Comparison of ENCODE assay signal across 19 cellular contexts in genomic region chr12:116265361-116266128, GRCh38. TPM values are rescaled to one million over a fixed set of nuclear protein-coding genes. Genes with fewer than 3 reads are reported as not detected.
A peak's percentile ranks its signal among the peaks of the same experiment; 100 is the strongest.
DNase-seq lines count a peak whose midpoint lies in the region; ATAC-seq, FAIRE-seq and TF ChIP-seq lines count a peak whose summit lies in the region.
"Had no signal": no experiment of that assay in that cellular context is flagged by ENCODE, and none has a peak within 500 bp of the region (broad histone marks: within the 10 kb centered on the region; RNA-seq: fewer than 3 reads in every experiment).

No MANE protein-coding gene starts in this region.

- 0 out of 4 replicates have a peak overlapping the region, but pooled peaks of 1 of the 2 experiments have one; percentile 4 for H3K9ac ChIP-seq in K562 (ENCODE audit: insufficient read depth in 1 of 2, low read depth in 2 of 2, low read length in 2 of 2)
- no peak overlapping the region for H3K9ac ChIP-seq in neural progenitor cell
- H3K9ac ChIP-seq in HepG2 (ENCODE audit: insufficient read depth, low read depth, low read length) = no peak overlapping the region

- TF ChIP-seq POLR2A in K562 (conservative IDR thresholded peaks at IDR 0.05) (no peak), HepG2 (IDR thresholded peaks at IDR 0.05; ENCODE audit: insufficient read depth in 1 of 2, low read depth in 2 of 2, low read length in 2 of 2) (no peak)

- H3K4me1 ChIP-seq in K562 (replicated peaks in 1 of 2; ENCODE audit: control insufficient read depth in 2 of 2, insufficient read depth in 2 of 2, low read length in 2 of 2) = peaks cover 9 to 35% of the 10 kb centered on the region in 2 experiments
- peaks cover 58% of the 10 kb centered on the region for H3K4me1 ChIP-seq in neural progenitor cell
- peaks cover 64% of the 10 kb centered on the region for H3K4me1 ChIP-seq in HepG2 (ENCODE audit: insufficient read depth, low read length)

- H3K9me3 Mint-ChIP-seq in neural progenitor cell = no peaks in the 10 kb centered on the region

- peaks cover 24% of the 10 kb centered on the region for H3K4me1 Mint-ChIP-seq in neural progenitor cell

- H2AFZ ChIP-seq in K562 (ENCODE audit: low read depth, low read length) = no peak overlapping the region
- H2AFZ ChIP-seq in neural progenitor cell (replicated peaks) = no peak overlapping the region
- no peak overlapping the region for H2AFZ ChIP-seq in HepG2 (ENCODE audit: low read length)

- H3K4me2 ChIP-seq in K562 (ENCODE audit: insufficient read depth, low read length) (no peak overlapping the region; the same call in 1 of the 2 replicates), neural progenitor cell (peak overlapping the region; percentile 7), HepG2 (ENCODE audit: low read depth, low read length) (no peak overlapping the region)

- TF ChIP-seq CTCF in K562 (IDR thresholded peaks at IDR 0.05 in 2 of 3, conservative IDR thresholded peaks at IDR 0.05 in 1 of 3; ENCODE audit: insufficient read depth in 2 of 3, low read depth in 1 of 3, low read length in 3 of 3) = no peak
- no peak for TF ChIP-seq CTCF in neural progenitor cell (IDR thresholded peaks at IDR 0.05)
- no peak for TF ChIP-seq CTCF in HepG2 (CRISPR knock-in tag; IDR thresholded peaks at IDR 0.05)

- H3K4me3 ChIP-seq in K562 (no peak overlapping the region), neural progenitor cell (no peak overlapping the region), HepG2 (replicated peaks in 1 of 3; ENCODE audit: insufficient read depth in 1 of 3, low read depth in 2 of 3, low read length in 3 of 3) (no peak overlapping the region)
- H3K4me3 ChIP-seq: esophagus squamous epithelium, thyroid gland had no signal

- in situ Hi-C loops in K562 (cut with MboI) = no loop called here
- in situ Hi-C loops in HepG2 (cut with HindIII; ENCODE audit: extremely low pct_ligation_motif_present, low pct_unique_long_range_greater_than_20kb) = no loop called here

- peaks cover 99% of the 10 kb centered on the region for H3K79me2 ChIP-seq in K562 (ENCODE audit: control insufficient read depth, insufficient read depth, low read length)
- H3K79me2 ChIP-seq in neural progenitor cell (ENCODE audit: low read depth) = peaks cover 100% of the 10 kb centered on the region
- peaks cover 94% of the 10 kb centered on the region for H3K79me2 ChIP-seq in HepG2 (ENCODE audit: insufficient read depth, low read length)

- peak; percentile 53 for DNase-seq in CD1c-positive myeloid dendritic cell (ENCODE audit: extremely low spot score)
- peak; percentile 36 for DNase-seq in LHCN-M2 (ENCODE audit: low read depth)
- no peak for DNase-seq in K562 (ENCODE audit: extremely low read depth in 1 of 4, low spot score in 3 of 4)
- DNase-seq in neural progenitor cell (ENCODE audit: low spot score) = no peak
- no peak for DNase-seq in HepG2 (ENCODE audit: low spot score)
- DNase-seq in globus pallidus (ENCODE audit: low spot score) = no peak
- DNase-seq in OCI-M2 (lab: John Stamatoyannopoulos, UW; ENCODE audit: unreplicated experiment) = no peak
- DNase-seq: activated CD4-positive, alpha-beta T cell treated with anti-CD3 and anti-CD28 coated beads for 1 hour; esophagus squamous epithelium; hypothalamus; KG1; midbrain; NCI-H2171; small intestine; T-helper 9 cell; thyroid gland had no signal

- no peaks in the 10 kb centered on the region for H3K9me3 ChIP-seq in K562 (replicated peaks; ENCODE audit: control insufficient read depth, insufficient read depth, low read depth, low read length)
- no peaks in the 10 kb centered on the region for H3K9me3 ChIP-seq in neural progenitor cell (ENCODE audit: low read depth)
- H3K9me3 ChIP-seq in HepG2 (ENCODE audit: low read length) = no peaks in the 10 kb centered on the region
- H3K9me3 ChIP-seq: esophagus squamous epithelium, thyroid gland had no signal

- CTCF ChIA-PET in K562 (lab: Yijun Ruan, JAX; ENCODE audit: low intra/inter-chr PET ratio) (no interaction called here), HepG2 (lab: Yijun Ruan, JAX; ENCODE audit: low intra/inter-chr PET ratio, low total read pairs) (no interaction called here)

- no peak for ATAC-seq in K562
- no peak for ATAC-seq in HepG2
- no peak for ATAC-seq in GM21390 (IDR thresholded peaks at IDR 0.05; ENCODE audit: unreplicated experiment)

- FAIRE-seq in K562 (lab: Jason Lieb, UNC) (peak; percentile 56), HepG2 (lab: Jason Lieb, UNC) (no peak)
- FAIRE-seq: GM19239, small intestine had no signal

- no peak overlapping the region for H3K27ac ChIP-seq in K562 (ENCODE audit: extremely low read depth, low read depth, low read length)
- H3K27ac ChIP-seq in neural progenitor cell = no peak overlapping the region
- no peak overlapping the region for H3K27ac ChIP-seq in HepG2 (ENCODE audit: extremely low read length, insufficient read depth, low read length)
- H3K27ac ChIP-seq: HL-60, thyroid gland had no signal

- no peaks in the 10 kb centered on the region for H3K9me1 ChIP-seq in K562 (ENCODE audit: control insufficient read depth, insufficient read depth, low read length)

- H4K20me1 ChIP-seq in K562 (replicated peaks; ENCODE audit: control insufficient read depth, insufficient read depth, low read length) (peaks cover 52% of the 10 kb centered on the region), neural progenitor cell (ENCODE audit: low read depth) (peaks cover 97% of the 10 kb centered on the region), HepG2 (ENCODE audit: insufficient read depth, low read length) (peaks cover 37% of the 10 kb centered on the region)

- H3K27me3 ChIP-seq in K562 (ENCODE audit: control insufficient read depth in 2 of 2, insufficient read depth in 2 of 2, low read length in 2 of 2) = no peaks in the 10 kb centered on the region; a peak in 1 of 5 replicates
- H3K27me3 ChIP-seq in neural progenitor cell = no peaks in the 10 kb centered on the region
- no peaks in the 10 kb centered on the region for H3K27me3 ChIP-seq in HepG2 (ENCODE audit: control insufficient read depth in 1 of 2, insufficient read depth in 2 of 2, low read length in 2 of 2)
- H3K27me3 ChIP-seq: esophagus squamous epithelium, thyroid gland had no signal

- peaks cover 27% of the 10 kb centered on the region for H3F3A ChIP-seq in neural progenitor cell (ENCODE audit: low read depth)

- 53% methylated on average over 7 of the region's 7 CpGs for WGBS in K562 (ENCODE audit: insufficient coverage, low coverage, missing lambda C conversion rate)
- 96% methylated on average over 7 of the region's 7 CpGs for WGBS in HepG2 (ENCODE audit: low lambda C conversion rate)

- POLR2A ChIA-PET in K562 (lab: Yijun Ruan, JAX) (interaction anchor here (0.7 to 2.2 kb wide), 3 partner anchors 8 to 483 kb away, joined by 3 to 9 read pairs (median 5); no protein-coding TSS in a partner anchor), HepG2 (lab: Yijun Ruan, JAX) (no interaction called here)

- H3K36me3 ChIP-seq in K562 (ENCODE audit: control insufficient read depth, insufficient read depth, low read length) (no peaks in the 10 kb centered on the region), neural progenitor cell (no peaks in the 10 kb centered on the region), HepG2 (replicated peaks in 1 of 2; ENCODE audit: control insufficient read depth in 1 of 2, insufficient read depth in 2 of 2, low read length in 2 of 2) (no peaks in the 10 kb centered on the region)
- H3K36me3 ChIP-seq: esophagus squamous epithelium, thyroid gland had no signal

- H3K27ac Mint-ChIP-seq in neural progenitor cell = no peak overlapping the region

- no peaks in the 10 kb centered on the region for H3K36me3 Mint-ChIP-seq in neural progenitor cell

- intact Hi-C loops in K562 (cut with micrococcal nuclease) (no loop called here), HepG2 (cut with micrococcal nuclease; ENCODE audit: unreplicated experiment) (no loop called here)

- TF ChIP-seq RAD21 in K562 (CRISPR knock-in tag; conservative IDR thresholded peaks at IDR 0.05 in 1 of 2, IDR thresholded peaks at IDR 0.05 in 1 of 2) = no peak
- TF ChIP-seq RAD21 in HepG2 (CRISPR knock-in tag; IDR thresholded peaks at IDR 0.05) = no peak

- TSS peak; percentile 4 for BruUV-seq in K562 (replicated peaks; lab: Mats Ljungman, UMichigan)
- BruUV-seq in HepG2 (replicated peaks; lab: Mats Ljungman, UMichigan) = no TSS peak

- no peaks in the 10 kb centered on the region for H3K27me3 Mint-ChIP-seq in neural progenitor cell (ENCODE audit: insufficient read depth, low read depth)

- H3K4me3 Mint-ChIP-seq in neural progenitor cell = no peak overlapping the region

- no peak for TF ChIP-seq EP300 in K562 (IDR thresholded peaks at IDR 0.05; ENCODE audit: low read length)
- no peak for TF ChIP-seq EP300 in HepG2 (IDR thresholded peaks at IDR 0.05; ENCODE audit: low read depth in 2 of 2, low read length in 2 of 2)
- TF ChIP-seq EP300 in HepG2 (CRISPR knock-in tag; IDR thresholded peaks at IDR 0.05; ENCODE audit: borderline replicate concordance) = no peak

RNA-seq across cellular contexts. Expression of gene MED13L, which starts 11.9 kb away (rescaled TPM):
- total RNA-seq in LHCN-M2 (2014; rRNA removed) = 46.8 and 60.0 TPM in 2 replicates
- 12.1 TPM for polyA plus RNA-seq in LHCN-M2 (2012)
- total RNA-seq in K562 (2011; cell fraction: chromatin; rRNA removed; ENCODE audit: low replicate concordance) = 259 and 607 TPM in 2 replicates
- 97.6 and 127 TPM in 2 replicates for total RNA-seq in K562 (2011; cell fraction: nucleolus; rRNA removed)
- 277 and 397 TPM in 2 replicates for total RNA-seq in K562 (2011; cell fraction: nucleoplasm; rRNA removed)
- total RNA-seq in K562 (2014; rRNA removed) = 29.3 and 32.5 TPM in 2 replicates
- 71.9 and 82.3 TPM in 2 replicates for total RNA-seq in K562 (2014; rRNA removed; fragmentation: Illumina TruSeq; extraction: Trizol)
- 70.1 and 70.8 TPM in 2 replicates for total RNA-seq in K562 (2015; rRNA removed; fragmentation: Illumina TruSeq; extraction: Trizol)
- 76.9 and 90.3 TPM in 2 replicates for total RNA-seq in K562 (2021)
- 45.8 and 48.0 TPM in 2 replicates for polyA plus RNA-seq in K562 (2011; rRNA removed)
- polyA plus RNA-seq in K562 (2011; cell fraction: cytosol; rRNA removed) = 26.1 and 36.3 TPM in 2 replicates
- 102 and 117 TPM in 2 replicates for polyA plus RNA-seq in K562 (2011; cell fraction: nucleus; rRNA removed)
- polyA plus RNA-seq in K562 (2012) = 29.2 and 39.4 TPM in 2 replicates
- polyA plus RNA-seq in K562 (2014; fragmentation: Illumina TruSeq; extraction: Trizol) = 34.0 and 36.9 TPM in 2 replicates
- 10 to 100 TPM; 13.4 to 22.0 TPM for polyA plus RNA-seq in K562 (2014; fragmentation: Nextera tagmentation; extraction: Ambion mirVana)
- polyA plus RNA-seq in K562 (2014; rRNA removed) = 25.7 and 26.8 TPM in 2 replicates
- 279 and 322 TPM in 2 replicates for polyA minus RNA-seq in K562 (2011; rRNA and poly(A)+ RNA removed)
- polyA minus RNA-seq in K562 (2011; cell fraction: cytosol; rRNA and poly(A)+ RNA removed) = 59.1 and 73.6 TPM in 2 replicates
- 174 and 313 TPM in 2 replicates for polyA minus RNA-seq in K562 (2011; cell fraction: nucleus; rRNA and poly(A)+ RNA removed)
- 122 and 149 TPM in 2 replicates for total RNA-seq in neural progenitor cell (ENCODE audit: low replicate concordance)
- total RNA-seq in HepG2 (2016; rRNA removed; fragmentation: Illumina TruSeq; extraction: Trizol) = 32.9 and 38.9 TPM in 2 replicates
- 82.6 and 84.3 TPM in 2 replicates for total RNA-seq in HepG2 (2016; cell fraction: cytosol; rRNA removed; fragmentation: Illumina TruSeq; extraction: Trizol; ENCODE audit: low read depth)
- total RNA-seq in HepG2 (2016; cell fraction: insoluble cytoplasmic fraction; rRNA removed; fragmentation: Illumina TruSeq; extraction: Trizol) = 30.1 and 34.1 TPM in 2 replicates
- 30.2 and 31.1 TPM in 2 replicates for total RNA-seq in HepG2 (2016; cell fraction: membrane; rRNA removed; fragmentation: Illumina TruSeq; extraction: Trizol)
- 77.6 and 90.7 TPM in 2 replicates for total RNA-seq in HepG2 (2016; cell fraction: nucleus; rRNA removed; fragmentation: Illumina TruSeq; extraction: Trizol)
- 20.5 and 24.8 TPM in 2 replicates for polyA plus RNA-seq in HepG2 (2011; rRNA removed)
- 13.8 and 15.7 TPM in 2 replicates for polyA plus RNA-seq in HepG2 (2011; cell fraction: cytosol; rRNA removed)
- 28.2 and 34.1 TPM in 2 replicates for polyA plus RNA-seq in HepG2 (2011; cell fraction: nucleus; rRNA removed)
- polyA plus RNA-seq in HepG2 (2012) = 19.0 and 20.9 TPM in 2 replicates
- 0.53 and 0.93 TPM in 2 replicates for polyA plus RNA-seq in HepG2 (2016; cell fraction: cytosol; fragmentation: Illumina TruSeq; extraction: Trizol; ENCODE audit: low read depth)
- polyA plus RNA-seq in HepG2 (2016; cell fraction: insoluble cytoplasmic fraction; fragmentation: Illumina TruSeq; extraction: Trizol; ENCODE audit: low read depth) = 18.1 and 20.3 TPM in 2 replicates
- 2.4 and 2.8 TPM in 2 replicates for polyA plus RNA-seq in HepG2 (2016; cell fraction: membrane; fragmentation: Illumina TruSeq; extraction: Trizol; ENCODE audit: low read depth)
- polyA plus RNA-seq in HepG2 (2016; cell fraction: nucleus; fragmentation: Illumina TruSeq; extraction: Trizol; ENCODE audit: insufficient read depth, low read depth) = 34.1 and 35.3 TPM in 2 replicates
- polyA minus RNA-seq in HepG2 (2011; rRNA and poly(A)+ RNA removed; ENCODE audit: low replicate concordance) = 56.3 and 75.4 TPM in 2 replicates
- 28.0 and 36.0 TPM in 2 replicates for polyA minus RNA-seq in HepG2 (2011; cell fraction: cytosol; rRNA and poly(A)+ RNA removed)
- 207 and 236 TPM in 2 replicates for polyA minus RNA-seq in HepG2 (2011; cell fraction: nucleus; rRNA and poly(A)+ RNA removed)

Comparison
In these comparisons a context has a peak if more than half of its experiments do, and no peak if none do; other contexts are left out.
1. DNase-seq: peak in CD1c-positive myeloid dendritic cell (single experiment) and LHCN-M2 (single experiment); none in K562 (0 of 4), neural progenitor cell (single experiment), HepG2 (single experiment), globus pallidus (single experiment) and OCI-M2 (single experiment).